1 cellular context compared by ENCODE assay signal in genomic region chr9:70004310-70004709, GRCh38.
TF ChIP-seq lines count a peak whose summit lies in the region.

No MANE protein-coding gene starts in this region.

TF ChIP-seq in IMR-90, 13 proteins besides CTCF, POLR2A, EP300 and RAD21:
- TF ChIP-seq SMC3 (IDR thresholded peaks at IDR 0.05; ENCODE audit: low read depth, low read length), result no peak
- TF ChIP-seq CEBPB (IDR thresholded peaks at IDR 0.05; ENCODE audit: low read depth, low read length), result no peak
- no peak for TF ChIP-seq FOS (IDR thresholded peaks at IDR 0.05; ENCODE audit: low read depth, low read length)
- TF ChIP-seq RFX5 (IDR thresholded peaks at IDR 0.05; ENCODE audit: low read depth, low read length), result no peak
- no peak for TF ChIP-seq MAZ (IDR thresholded peaks at IDR 0.05; ENCODE audit: borderline replicate concordance, low read depth, low read length)
- no peak for TF ChIP-seq MXI1 (IDR thresholded peaks at IDR 0.05; ENCODE audit: borderline replicate concordance, low read depth, low read length)
- TF ChIP-seq, protein P1, sequence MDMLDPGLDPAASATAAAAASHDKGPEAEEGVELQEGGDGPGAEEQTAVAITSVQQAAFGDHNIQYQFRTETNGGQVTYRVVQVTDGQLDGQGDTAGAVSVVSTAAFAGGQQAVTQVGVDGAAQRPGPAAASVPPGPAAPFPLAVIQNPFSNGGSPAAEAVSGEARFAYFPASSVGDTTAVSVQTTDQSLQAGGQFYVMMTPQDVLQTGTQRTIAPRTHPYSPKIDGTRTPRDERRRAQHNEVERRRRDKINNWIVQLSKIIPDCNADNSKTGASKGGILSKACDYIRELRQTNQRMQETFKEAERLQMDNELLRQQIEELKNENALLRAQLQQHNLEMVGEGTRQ (IDR thresholded peaks at IDR 0.05; ENCODE audit: low read depth, low read length), result no peak
- TF ChIP-seq NFE2L2 (IDR thresholded peaks at IDR 0.05; ENCODE audit: low read depth, low read length), result no peak
